Comparison of ENCODE assay signal across 3 cellular contexts in the genomic region with DNA sequence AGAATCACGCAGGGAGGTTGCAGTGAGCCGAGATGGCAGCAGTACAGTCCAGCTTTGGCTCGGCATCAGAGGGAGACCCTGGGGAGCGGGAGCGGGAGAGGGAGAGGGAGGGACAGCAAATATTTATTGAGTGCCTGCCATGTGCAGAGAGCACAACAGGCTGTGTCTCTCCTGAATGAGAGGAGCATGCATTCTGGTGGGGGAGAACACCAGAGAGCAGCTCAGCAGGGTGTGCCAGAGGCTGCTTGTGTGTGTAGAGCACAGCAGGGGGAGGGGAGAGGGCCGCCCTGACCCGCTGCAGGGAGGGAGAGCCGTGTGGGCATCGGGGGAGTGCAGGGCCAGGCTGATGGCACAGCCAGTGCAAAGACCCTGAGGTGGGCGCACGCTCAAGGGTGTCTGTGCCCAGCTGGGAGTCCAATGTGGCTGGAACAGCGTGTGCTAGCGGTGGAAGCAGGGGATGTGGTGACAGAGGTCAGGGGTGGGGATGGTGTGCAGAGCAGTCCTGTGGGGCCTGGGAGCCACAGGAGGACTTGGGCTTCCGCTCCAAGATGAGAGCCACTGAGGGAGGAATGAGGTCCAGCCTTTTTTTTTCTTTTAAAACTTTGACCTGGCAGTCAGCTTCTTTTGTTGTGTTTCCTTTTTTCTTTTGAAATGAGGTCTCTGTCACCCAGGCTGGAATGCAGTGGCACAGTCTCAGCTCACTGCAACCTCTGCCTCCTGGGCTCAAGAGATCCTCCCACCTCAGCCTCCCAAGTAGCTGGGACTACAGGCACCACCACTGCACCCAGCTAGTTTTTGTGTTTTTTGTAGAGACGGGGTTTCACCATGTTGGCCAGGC.
TF ChIP-seq lines count a peak whose summit lies in the region.

No MANE protein-coding gene starts in this region.

TF ChIP-seq in HEK293, 187 proteins besides CTCF, POLR2A, EP300 and RAD21:
- TF ChIP-seq ZIC2 (tag by site-specific recombination; IDR thresholded peaks at IDR 0.05) (peak; percentile 95), ZNF324 (tag by site-specific recombination; IDR thresholded peaks at IDR 0.05) (no peak), ZNF140 (tag by site-specific recombination; IDR thresholded peaks at IDR 0.05) (no peak), ZNF623 (tag by site-specific recombination; IDR thresholded peaks at IDR 0.05) (peak; percentile 65), ZNF19 (tag by site-specific recombination; IDR thresholded peaks at IDR 0.05; ENCODE audit: low read depth) (no peak), SCRT1 (tag by site-specific recombination; IDR thresholded peaks at IDR 0.05; ENCODE audit: borderline replicate concordance) (no peak), ZNF341 (tag by site-specific recombination; IDR thresholded peaks at IDR 0.05; ENCODE audit: low read depth) (peak; percentile 62), ZNF202 (tag by site-specific recombination; IDR thresholded peaks at IDR 0.05; ENCODE audit: borderline replicate concordance) (no peak), ZNF768 (tag by site-specific recombination; IDR thresholded peaks at IDR 0.05) (no peak), ZNF2 (tag by site-specific recombination; IDR thresholded peaks at IDR 0.05) (no peak), ZXDB (tag by site-specific recombination; IDR thresholded peaks at IDR 0.05) (no peak)

TF ChIP-seq in K562, 482 proteins besides CTCF, POLR2A, EP300 and RAD21 (continues in another document):
- TF ChIP-seq ZNF274 (IDR thresholded peaks at IDR 0.05; ENCODE audit: borderline replicate concordance, low read depth, low read length), result no peak
- TF ChIP-seq TRIM24 (IDR thresholded peaks at IDR 0.05), result no peak
- TF ChIP-seq NFXL1 (CRISPR knock-in tag; IDR thresholded peaks at IDR 0.05), result no peak
- TF ChIP-seq ELF4 (CRISPR knock-in tag; IDR thresholded peaks at IDR 0.05), result peak; percentile 6; the same call in 1 of the 2 replicates
- 0 out of 2 replicates have a peak, but pooled peaks have one; percentile 46 for TF ChIP-seq PHTF2 (CRISPR knock-in tag; IDR thresholded peaks at IDR 0.05)
- TF ChIP-seq, protein P1, sequence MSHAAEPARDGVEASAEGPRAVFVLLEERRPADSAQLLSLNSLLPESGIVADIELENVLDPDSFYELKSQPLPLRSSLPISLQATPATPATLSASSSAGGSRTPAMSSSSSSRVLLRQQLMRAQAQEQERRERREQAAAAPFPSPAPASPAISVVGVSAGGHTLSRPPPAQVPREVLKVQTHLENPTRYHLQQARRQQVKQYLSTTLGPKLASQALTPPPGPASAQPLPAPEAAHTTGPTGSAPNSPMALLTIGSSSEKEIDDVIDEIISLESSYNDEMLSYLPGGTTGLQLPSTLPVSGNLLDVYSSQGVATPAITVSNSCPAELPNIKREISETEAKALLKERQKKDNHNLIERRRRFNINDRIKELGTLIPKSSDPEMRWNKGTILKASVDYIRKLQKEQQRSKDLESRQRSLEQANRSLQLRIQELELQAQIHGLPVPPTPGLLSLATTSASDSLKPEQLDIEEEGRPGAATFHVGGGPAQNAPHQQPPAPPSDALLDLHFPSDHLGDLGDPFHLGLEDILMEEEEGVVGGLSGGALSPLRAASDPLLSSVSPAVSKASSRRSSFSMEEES (CRISPR knock-in tag; IDR thresholded peaks at IDR 0.05), result no peak
- TF ChIP-seq, protein P2, sequence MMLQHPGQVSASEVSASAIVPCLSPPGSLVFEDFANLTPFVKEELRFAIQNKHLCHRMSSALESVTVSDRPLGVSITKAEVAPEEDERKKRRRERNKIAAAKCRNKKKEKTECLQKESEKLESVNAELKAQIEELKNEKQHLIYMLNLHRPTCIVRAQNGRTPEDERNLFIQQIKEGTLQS (IDR thresholded peaks at IDR 0.05), result no peak
- TF ChIP-seq, protein P2 (CRISPR knock-in tag; conservative IDR thresholded peaks at IDR 0.05), result no peak
- no peak for TF ChIP-seq SMAD1 (IDR thresholded peaks at IDR 0.05; ENCODE audit: low read depth, low read length, partially characterized antibody)
- no peak for TF ChIP-seq FOXK2 (conservative IDR thresholded peaks at IDR 0.05 in 1 of 2, IDR thresholded peaks at IDR 0.05 in 1 of 2; ENCODE audit: low read depth in 2 of 2)
- TF ChIP-seq TAF1 (IDR thresholded peaks at IDR 0.05; ENCODE audit: control insufficient read depth, extremely low read depth, insufficient read depth, low read length, severe bottlenecking), result no peak
- TF ChIP-seq, protein P3, sequence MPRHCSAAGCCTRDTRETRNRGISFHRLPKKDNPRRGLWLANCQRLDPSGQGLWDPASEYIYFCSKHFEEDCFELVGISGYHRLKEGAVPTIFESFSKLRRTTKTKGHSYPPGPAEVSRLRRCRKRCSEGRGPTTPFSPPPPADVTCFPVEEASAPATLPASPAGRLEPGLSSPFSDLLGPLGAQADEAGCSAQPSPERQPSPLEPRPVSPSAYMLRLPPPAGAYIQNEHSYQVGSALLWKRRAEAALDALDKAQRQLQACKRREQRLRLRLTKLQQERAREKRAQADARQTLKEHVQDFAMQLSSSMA (CRISPR knock-in tag; IDR thresholded peaks at IDR 0.05), result no peak
- no peak for TF ChIP-seq PHB2 (IDR thresholded peaks at IDR 0.05; ENCODE audit: low read depth)
- no peak for TF ChIP-seq ZNF239 (CRISPR knock-in tag; IDR thresholded peaks at IDR 0.05)
- TF ChIP-seq, protein P4, sequence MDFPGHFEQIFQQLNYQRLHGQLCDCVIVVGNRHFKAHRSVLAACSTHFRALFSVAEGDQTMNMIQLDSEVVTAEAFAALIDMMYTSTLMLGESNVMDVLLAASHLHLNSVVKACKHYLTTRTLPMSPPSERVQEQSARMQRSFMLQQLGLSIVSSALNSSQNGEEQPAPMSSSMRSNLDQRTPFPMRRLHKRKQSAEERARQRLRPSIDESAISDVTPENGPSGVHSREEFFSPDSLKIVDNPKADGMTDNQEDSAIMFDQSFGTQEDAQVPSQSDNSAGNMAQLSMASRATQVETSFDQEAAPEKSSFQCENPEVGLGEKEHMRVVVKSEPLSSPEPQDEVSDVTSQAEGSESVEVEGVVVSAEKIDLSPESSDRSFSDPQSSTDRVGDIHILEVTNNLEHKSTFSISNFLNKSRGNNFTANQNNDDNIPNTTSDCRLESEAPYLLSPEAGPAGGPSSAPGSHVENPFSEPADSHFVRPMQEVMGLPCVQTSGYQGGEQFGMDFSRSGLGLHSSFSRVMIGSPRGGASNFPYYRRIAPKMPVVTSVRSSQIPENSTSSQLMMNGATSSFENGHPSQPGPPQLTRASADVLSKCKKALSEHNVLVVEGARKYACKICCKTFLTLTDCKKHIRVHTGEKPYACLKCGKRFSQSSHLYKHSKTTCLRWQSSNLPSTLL (IDR thresholded peaks at IDR 0.05), result no peak
- no peak for TF ChIP-seq CC2D1A (IDR thresholded peaks at IDR 0.05)
- no peak for TF ChIP-seq BDP1 (IDR thresholded peaks at IDR 0.05; ENCODE audit: insufficient read depth, insufficient read length)

TF ChIP-seq in GM23338, 12 proteins besides CTCF, POLR2A, EP300 and RAD21:
- no peak for TF ChIP-seq JUNB (IDR thresholded peaks at IDR 0.05; ENCODE audit: unreplicated experiment)
- TF ChIP-seq, protein P5, sequence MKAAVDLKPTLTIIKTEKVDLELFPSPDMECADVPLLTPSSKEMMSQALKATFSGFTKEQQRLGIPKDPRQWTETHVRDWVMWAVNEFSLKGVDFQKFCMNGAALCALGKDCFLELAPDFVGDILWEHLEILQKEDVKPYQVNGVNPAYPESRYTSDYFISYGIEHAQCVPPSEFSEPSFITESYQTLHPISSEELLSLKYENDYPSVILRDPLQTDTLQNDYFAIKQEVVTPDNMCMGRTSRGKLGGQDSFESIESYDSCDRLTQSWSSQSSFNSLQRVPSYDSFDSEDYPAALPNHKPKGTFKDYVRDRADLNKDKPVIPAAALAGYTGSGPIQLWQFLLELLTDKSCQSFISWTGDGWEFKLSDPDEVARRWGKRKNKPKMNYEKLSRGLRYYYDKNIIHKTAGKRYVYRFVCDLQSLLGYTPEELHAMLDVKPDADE (IDR thresholded peaks at IDR 0.05), result no peak
- TF ChIP-seq, protein P6, sequence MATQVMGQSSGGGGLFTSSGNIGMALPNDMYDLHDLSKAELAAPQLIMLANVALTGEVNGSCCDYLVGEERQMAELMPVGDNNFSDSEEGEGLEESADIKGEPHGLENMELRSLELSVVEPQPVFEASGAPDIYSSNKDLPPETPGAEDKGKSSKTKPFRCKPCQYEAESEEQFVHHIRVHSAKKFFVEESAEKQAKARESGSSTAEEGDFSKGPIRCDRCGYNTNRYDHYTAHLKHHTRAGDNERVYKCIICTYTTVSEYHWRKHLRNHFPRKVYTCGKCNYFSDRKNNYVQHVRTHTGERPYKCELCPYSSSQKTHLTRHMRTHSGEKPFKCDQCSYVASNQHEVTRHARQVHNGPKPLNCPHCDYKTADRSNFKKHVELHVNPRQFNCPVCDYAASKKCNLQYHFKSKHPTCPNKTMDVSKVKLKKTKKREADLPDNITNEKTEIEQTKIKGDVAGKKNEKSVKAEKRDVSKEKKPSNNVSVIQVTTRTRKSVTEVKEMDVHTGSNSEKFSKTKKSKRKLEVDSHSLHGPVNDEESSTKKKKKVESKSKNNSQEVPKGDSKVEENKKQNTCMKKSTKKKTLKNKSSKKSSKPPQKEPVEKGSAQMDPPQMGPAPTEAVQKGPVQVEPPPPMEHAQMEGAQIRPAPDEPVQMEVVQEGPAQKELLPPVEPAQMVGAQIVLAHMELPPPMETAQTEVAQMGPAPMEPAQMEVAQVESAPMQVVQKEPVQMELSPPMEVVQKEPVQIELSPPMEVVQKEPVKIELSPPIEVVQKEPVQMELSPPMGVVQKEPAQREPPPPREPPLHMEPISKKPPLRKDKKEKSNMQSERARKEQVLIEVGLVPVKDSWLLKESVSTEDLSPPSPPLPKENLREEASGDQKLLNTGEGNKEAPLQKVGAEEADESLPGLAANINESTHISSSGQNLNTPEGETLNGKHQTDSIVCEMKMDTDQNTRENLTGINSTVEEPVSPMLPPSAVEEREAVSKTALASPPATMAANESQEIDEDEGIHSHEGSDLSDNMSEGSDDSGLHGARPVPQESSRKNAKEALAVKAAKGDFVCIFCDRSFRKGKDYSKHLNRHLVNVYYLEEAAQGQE (IDR thresholded peaks at IDR 0.05; ENCODE audit: unreplicated experiment), result no peak
- no peak for TF ChIP-seq STAT1 (IDR thresholded peaks at IDR 0.05; ENCODE audit: unreplicated experiment)
- no peak for TF ChIP-seq EZH2 (IDR thresholded peaks at IDR 0.05; ENCODE audit: low read depth, unreplicated experiment)
